In genomic region chr22:23751441-23751996, GRCh38 we compare ENCODE assay signal across 8 cellular contexts. TPM values are rescaled to one million over a fixed set of nuclear protein-coding genes. Genes with fewer than 3 reads are reported as not detected.
A peak's percentile ranks its signal among the peaks of the same experiment; 100 is the strongest.
DNase-seq lines count a peak whose midpoint lies in the region; ATAC-seq, FAIRE-seq and TF ChIP-seq lines count a peak whose summit lies in the region.

No MANE protein-coding gene starts in this region.

- FAIRE-seq in kidney (lab: Jason Lieb, UNC) = no peak

- TF ChIP-seq POLR2A in body of pancreas (IDR thresholded peaks at IDR 0.05) = no peak

- H3K9ac ChIP-seq in HUES48 (ENCODE audit: low read depth, low read length) = peak overlapping the region; percentile 85
- H3K9ac ChIP-seq in kidney (ENCODE audit: low read length in 2 of 2) = peak overlapping the region; percentile 83 to 90

- H3K4me1 ChIP-seq in HUES48 (ENCODE audit: control insufficient read depth, insufficient read depth, low read length) (peaks cover 4% of the 10 kb centered on the region; the same call in 1 of the 2 replicates), body of pancreas (peaks cover 21% of the 10 kb centered on the region), kidney (ENCODE audit: control insufficient read depth in 1 of 2, insufficient read depth in 1 of 2, low read depth in 1 of 2, low read length in 2 of 2) (peaks cover 0 to 7% of the 10 kb centered on the region in 2 donors)

- H3K27ac ChIP-seq in HUES48 (ENCODE audit: low read depth, low read length) (peak overlapping the region; percentile 79), body of pancreas (peak overlapping the region; percentile 87 to 95 (median 92)), kidney (ENCODE audit: low read depth in 2 of 2, low read length in 2 of 2) (peak overlapping the region; percentile 88 to 89), substantia nigra (ENCODE audit: low read depth, low read length, poor library complexity, severe bottlenecking) (peak overlapping the region; percentile 87)

- peak; percentile 10 for ATAC-seq in body of pancreas

- TF ChIP-seq CTCF in body of pancreas (IDR thresholded peaks at IDR 0.05) (no peak), kidney (IDR thresholded peaks at IDR 0.05; ENCODE audit: borderline replicate concordance, extremely low read depth, insufficient read depth) (no peak)

- H3K9me3 ChIP-seq in HUES48 (ENCODE audit: control insufficient read depth, insufficient read depth, low read length) = no peaks in the 10 kb centered on the region
- H3K9me3 ChIP-seq in body of pancreas = no peaks in the 10 kb centered on the region
- H3K9me3 ChIP-seq in kidney (ENCODE audit: control insufficient read depth in 1 of 2, low read length in 2 of 2) = no peaks in the 10 kb centered on the region

- intact Hi-C loops in body of pancreas (cut with DNase I) (no loop called here), kidney (cut with DNase I) (no loop called here)

- WGBS in body of pancreas, 2 donors = 15 to 22% methylated on average over 9 to 21 of the region's 22 CpGs

- DNase-seq in NCI-H82 (lab: John Stamatoyannopoulos, UW) (peak; percentile 53), NCI-H82 treated with DMSO at 0.1 percent for 48 hours (lab: John Stamatoyannopoulos, UW; ENCODE audit: unreplicated experiment) (no peak), body of pancreas (peak in 2 of 4 donors; percentile 42 to 53), kidney (no peak), substantia nigra (lab: John Stamatoyannopoulos, UW) (peak in 3 of 49 donors; percentile 49 to 70 (median 60)), NCI-H524 treated with DMSO at 0.1 percent for 48 hours (lab: John Stamatoyannopoulos, UW) (no peak), DMS153 (lab: John Stamatoyannopoulos, UW) (no peak)

- H3K4me3 ChIP-seq in HUES48 (ENCODE audit: low read depth, low read length) = peak overlapping the region; percentile 84
- H3K4me3 ChIP-seq in body of pancreas = peak overlapping the region; percentile 45 to 53
- H3K4me3 ChIP-seq in kidney (ENCODE audit: low read length in 2 of 2) = peak overlapping the region; percentile 71 to 82

- no peaks in the 10 kb centered on the region for H3K36me3 ChIP-seq in HUES48 (ENCODE audit: control insufficient read depth, insufficient read depth, low read length)
- H3K36me3 ChIP-seq in body of pancreas (replicated peaks in 1 of 2; ENCODE audit: insufficient read depth in 1 of 2, low read depth in 2 of 2) = no peaks in the 10 kb centered on the region
- H3K36me3 ChIP-seq in kidney (ENCODE audit: control insufficient read depth in 1 of 2, insufficient read depth in 2 of 2, low read length in 2 of 2) = no peaks in the 10 kb centered on the region

- H3K27me3 ChIP-seq in HUES48 (ENCODE audit: control insufficient read depth, insufficient read depth, low read length) (no peaks in the 10 kb centered on the region), body of pancreas (no peaks in the 10 kb centered on the region)

RNA-seq across cellular contexts. Expression of gene ZNF70, which starts 0.6 kb away (rescaled TPM):
- total RNA-seq in body of pancreas = 1 to 10 TPM; 4.2 to 9.9 TPM
- total RNA-seq in kidney = 6.6 TPM
- polyA plus RNA-seq in kidney (ENCODE audit: insufficient read depth, low read depth, low replicate concordance) = 1.1 TPM

RNA-seq across cellular contexts. Expression of gene VPREB3, which starts 2.7 kb away (rescaled TPM):
- total RNA-seq in body of pancreas (not detected), kidney (1.0 TPM)
- polyA plus RNA-seq in kidney (ENCODE audit: insufficient read depth, low read depth, low replicate concordance) = 1.3 TPM

RNA-seq across cellular contexts. Expression of gene C22orf15, which starts 11.3 kb away (rescaled TPM):
- total RNA-seq in body of pancreas (not detected), kidney (not detected)
- polyA plus RNA-seq in kidney (ENCODE audit: insufficient read depth, low read depth, low replicate concordance) = not detected

RNA-seq across cellular contexts. Expression of gene CHCHD10, which starts 16.3 kb away (rescaled TPM):
- 100 to 1,000 TPM in 1 of 2 donors, 10 to 100 TPM in 1; 18.2 to 116 TPM for total RNA-seq in body of pancreas
- total RNA-seq in kidney = 190 TPM
- 1,445 TPM for polyA plus RNA-seq in kidney (ENCODE audit: insufficient read depth, low read depth, low replicate concordance)

RNA-seq across cellular contexts. Expression of gene MMP11, which starts 21.1 kb away (rescaled TPM):
- 1 to 10 TPM; 1.0 to 2.0 TPM for total RNA-seq in body of pancreas
- 4.4 TPM for total RNA-seq in kidney
- 2.7 TPM for polyA plus RNA-seq in kidney (ENCODE audit: insufficient read depth, low read depth, low replicate concordance)
